Comparison of ENCODE assay signal across 9 cellular contexts in genomic region chr1:11098931-11099309, GRCh38. TPM values are rescaled to one million over a fixed set of nuclear protein-coding genes. Genes with fewer than 3 reads are reported as not detected.
DNase-seq lines count a peak whose midpoint lies in the region; ATAC-seq, FAIRE-seq and TF ChIP-seq lines count a peak whose summit lies in the region.
"Had no signal": no experiment of that assay in that cellular context is flagged by ENCODE, and none has a peak within 500 bp of the region (broad histone marks: within the 10 kb centered on the region; RNA-seq: fewer than 3 reads in every experiment).

No MANE protein-coding gene starts in this region.

- H3K4me1 Mint-ChIP-seq in T-cell: peaks cover 10 to 23% (median 19%) of the 10 kb centered on the region in 3 donors

- DNase-seq in GM19239 (ENCODE audit: insufficient read length, low spot score) (no peak), T-cell (no peak), foreskin fibroblast (no peak), GM10248 (ENCODE audit: extremely low spot score) (no peak), GM19238 (ENCODE audit: insufficient read length, low spot score) (no peak)

- POLR2A ChIA-PET in T-cell (lab: Charles Lee) (interaction anchor here in 1 of 2 donors (0.7 to 0.8 kb wide), 3 partner anchors 17 to 809 kb away, joined by 3 to 5 read pairs (median 4); no protein-coding TSS in a partner anchor), GM10248 (lab: Yijun Ruan, JAX) (no interaction called here)

- H3K9me3 ChIP-seq in skeletal muscle satellite cell (replicated peaks; ENCODE audit: low read length): no peaks in the 10 kb centered on the region

- peak overlapping the region; percentile 82 for H3K4me2 ChIP-seq in skeletal muscle satellite cell (ENCODE audit: low read length)

- peak overlapping the region; percentile 99 for H3K9ac ChIP-seq in skeletal muscle satellite cell (ENCODE audit: low read depth, low read length)

- FAIRE-seq in GM19239 (lab: Jason Lieb, UNC): peak; percentile 87
- FAIRE-seq: endometrium had no signal

- H3K4me3 ChIP-seq in foreskin fibroblast (ENCODE audit: low read depth in 1 of 2, low read length in 2 of 2): peak overlapping the region; percentile 86 to 98
- H3K4me3 ChIP-seq in skeletal muscle satellite cell (ENCODE audit: low read length): peak overlapping the region; percentile 99

- no peaks in the 10 kb centered on the region for H3K27me3 ChIP-seq in skeletal muscle satellite cell (ENCODE audit: control insufficient read depth, insufficient read depth, low read length)

- CTCF ChIA-PET in T-cell (lab: Charles Lee) (interaction anchor here (0.5 to 2.7 kb wide), 5 partner anchors 12 to 316 kb away, joined by 3 to 17 read pairs (median 4); no protein-coding TSS in a partner anchor), GM10248 (lab: Yijun Ruan, JAX) (interaction anchor here (1.0 to 2.5 kb wide), 7 partner anchors 10 to 669 kb away, joined by 3 to 20 read pairs (median 4); partner anchors contain the start of gene CENPS)

- H3K4me3 Mint-ChIP-seq in T-cell: peak overlapping the region; percentile 90 to 96 (median 90)

- H3K4me1 ChIP-seq in skeletal muscle satellite cell (ENCODE audit: control insufficient read depth, insufficient read depth, low read length): peaks cover 12% of the 10 kb centered on the region

- no peaks in the 10 kb centered on the region for H3K27me3 Mint-ChIP-seq in T-cell

- H3K36me3 Mint-ChIP-seq in T-cell: peaks cover 4% of the 10 kb centered on the region

- no peaks in the 10 kb centered on the region for H3K9me3 Mint-ChIP-seq in T-cell

- ATAC-seq in T-cell (replicated peaks in 1 of 4): no peak
- no peak for ATAC-seq in GM19463 (IDR thresholded peaks at IDR 0.05; ENCODE audit: unreplicated experiment)
- ATAC-seq in GM19328 (IDR thresholded peaks at IDR 0.05; ENCODE audit: unreplicated experiment): no peak

- H3K36me3 ChIP-seq in skeletal muscle satellite cell (ENCODE audit: insufficient read depth, low read length): peaks cover 24% of the 10 kb centered on the region

- peak overlapping the region; percentile 83 to 88 for H3K27ac Mint-ChIP-seq in T-cell

- TF ChIP-seq CTCF in foreskin fibroblast (IDR thresholded peaks at IDR 0.05; ENCODE audit: low read depth, low read length): no peak
- no peak for TF ChIP-seq CTCF in GM10248 (IDR thresholded peaks at IDR 0.05; ENCODE audit: control extremely low read depth, extremely low read depth, low read depth, missing control alignments)

RNA-seq across cellular contexts. Expression of gene EXOSC10, which starts 0.7 kb away (rescaled TPM):
- total RNA-seq in T-cell: 10 to 100 TPM; 72.5 to 85.2 (median 82.1) TPM
- 44.6 and 48.1 TPM in 2 replicates for total RNA-seq in skeletal muscle satellite cell (2012; rRNA removed)

RNA-seq across cellular contexts. Expression of gene SRM, which starts 39.1 kb away (rescaled TPM):
- 10 to 100 TPM; 38.0 to 78.5 (median 72.4) TPM for total RNA-seq in T-cell
- 49.4 and 75.6 TPM in 2 replicates for total RNA-seq in skeletal muscle satellite cell (2012; rRNA removed)

RNA-seq across cellular contexts. Expression of gene MASP2, which starts 51.9 kb away (rescaled TPM):
- total RNA-seq in T-cell: under 1 TPM in 2 of 5 donors, not detected in 3; 0.33 to 0.38 TPM
- total RNA-seq in skeletal muscle satellite cell (2012; rRNA removed): 0.22 TPM in 1 of 2 replicates, not detected in the other
